Comparison of ENCODE assay signal across 18 cellular contexts in the genomic region with DNA sequence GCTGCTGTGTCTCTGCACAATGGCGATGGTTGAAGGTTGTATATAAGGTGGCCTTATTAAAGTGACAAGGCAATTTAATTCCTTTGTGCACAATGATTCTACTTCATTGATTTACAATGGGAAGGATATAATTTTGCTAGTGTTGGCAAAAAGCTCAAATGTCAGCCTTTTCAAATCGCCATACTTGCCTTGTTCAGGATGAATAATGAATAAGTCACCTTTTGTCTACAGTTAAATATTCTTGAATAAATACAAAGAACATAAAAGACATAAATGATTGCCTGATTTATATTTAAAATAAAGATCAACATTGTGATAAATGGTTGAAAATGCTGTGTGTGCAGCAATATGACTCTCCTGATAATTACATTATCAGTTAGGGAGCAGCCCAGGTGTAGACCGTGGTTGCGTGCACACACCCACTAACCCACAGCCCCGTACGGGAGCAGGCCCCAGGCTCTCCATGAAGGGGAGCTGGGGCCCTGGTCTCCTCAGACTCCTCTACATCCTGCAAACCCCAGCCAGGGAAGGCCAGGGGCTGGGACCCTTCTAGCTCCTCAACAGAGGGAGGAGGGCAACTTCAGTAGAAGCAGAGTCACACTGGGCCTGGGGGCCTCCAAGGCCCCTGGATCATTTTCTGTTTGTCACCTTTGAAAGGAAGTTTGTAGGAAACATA.
DNase-seq lines count a peak whose midpoint lies in the region; ATAC-seq and TF ChIP-seq lines count a peak whose summit lies in the region.
"Had no signal": no experiment of that assay in that cellular context is flagged by ENCODE, and none has a peak within 500 bp of the region (broad histone marks: within the 10 kb centered on the region; RNA-seq: fewer than 3 reads in every experiment).

No MANE protein-coding gene starts in this region.

- DNase-seq in cardiac septum (ENCODE audit: low spot score) (peak; percentile 41), left ventricle myocardium superior (no peak), NCI-H1436 treated with DMSO at 0.1 percent for 48 hours (lab: John Stamatoyannopoulos, UW) (peak; percentile 82), type B pancreatic cell (ENCODE audit: extremely low spot score, unreplicated experiment) (peak; percentile 32), chondrocyte (ENCODE audit: low spot score) (no peak), GM10266 (ENCODE audit: extremely low spot score) (no peak)
- DNase-seq: activated CD4-positive, CD25-positive, alpha-beta regulatory T cell; colonic mucosa; foreskin melanocyte; IMR-90; left lung; NCI-H1048; SHP77; stimulated activated CD4-positive, alpha-beta T cell treated with anti-CD3 and anti-CD28 coated beads, Interleukin-4, amount 100 ng/mL, for 24 hours; stimulated activated CD8-positive, alpha-beta memory T cell treated with anti-CD3 and anti-CD28 coated beads, Interleukin-4, amount 100 ng/mL, for 48 hours; thyroid gland had no signal

- H3K36me3 Mint-ChIP-seq in activated T-helper 17 cell treated with anti-CD3 and anti-CD28 coated beads, Interleukin-2, amount 50 U/mL, for 72 hours (ENCODE audit: low read depth) = no peaks in the 10 kb centered on the region
- H3K36me3 Mint-ChIP-seq in type B pancreatic cell = no peaks in the 10 kb centered on the region
- H3K36me3 Mint-ChIP-seq in chondrocyte (ENCODE audit: low read depth) = no peaks in the 10 kb centered on the region

- ATAC-seq in left ventricle myocardium superior (no peak), GM18907 (IDR thresholded peaks at IDR 0.05; ENCODE audit: unreplicated experiment) (no peak)
- ATAC-seq in activated T-helper 17 cell treated with anti-CD3 and anti-CD28 coated beads, Interleukin-2, amount 50 U/mL, for 72 hours (replicated peaks) = no peak
- ATAC-seq: left lung had no signal

- TF ChIP-seq CTCF in type B pancreatic cell (conservative IDR thresholded peaks at IDR 0.05) = no peak
- TF ChIP-seq CTCF in chondrocyte (IDR thresholded peaks at IDR 0.05) = no peak
- TF ChIP-seq CTCF in GM10266 (IDR thresholded peaks at IDR 0.05; ENCODE audit: control insufficient read depth, insufficient read depth, low read depth, missing control alignments) = no peak

- H3K4me3 Mint-ChIP-seq in activated T-helper 17 cell treated with anti-CD3 and anti-CD28 coated beads, Interleukin-2, amount 50 U/mL, for 72 hours = peak overlapping the region; percentile 2
- H3K4me3 Mint-ChIP-seq in type B pancreatic cell (no peak overlapping the region), chondrocyte (ENCODE audit: unreplicated experiment) (no peak overlapping the region)

- H3K27me3 Mint-ChIP-seq in activated T-helper 17 cell treated with anti-CD3 and anti-CD28 coated beads, Interleukin-2, amount 50 U/mL, for 72 hours = peaks cover 21% of the 10 kb centered on the region
- no peaks in the 10 kb centered on the region for H3K27me3 Mint-ChIP-seq in type B pancreatic cell
- peaks cover 16% of the 10 kb centered on the region for H3K27me3 Mint-ChIP-seq in chondrocyte (ENCODE audit: low read depth)

- intact Hi-C loops in cardiac septum (cut with DNase I) = no loop called here
- intact Hi-C loops in left ventricle myocardium superior (cut with micrococcal nuclease) = no loop called here

- peaks cover 18% of the 10 kb centered on the region for H3K4me1 Mint-ChIP-seq in activated T-helper 17 cell treated with anti-CD3 and anti-CD28 coated beads, Interleukin-2, amount 50 U/mL, for 72 hours
- H3K4me1 Mint-ChIP-seq in type B pancreatic cell (ENCODE audit: unreplicated experiment) = peaks cover 5% of the 10 kb centered on the region
- H3K4me1 Mint-ChIP-seq in chondrocyte (ENCODE audit: low read depth) = no peaks in the 10 kb centered on the region

- no peak overlapping the region for H3K27ac Mint-ChIP-seq in activated T-helper 17 cell treated with anti-CD3 and anti-CD28 coated beads, Interleukin-2, amount 50 U/mL, for 72 hours
- H3K27ac Mint-ChIP-seq in type B pancreatic cell (no peak overlapping the region), chondrocyte (ENCODE audit: unreplicated experiment) (no peak overlapping the region)

- H3K9me3 Mint-ChIP-seq in activated T-helper 17 cell treated with anti-CD3 and anti-CD28 coated beads, Interleukin-2, amount 50 U/mL, for 72 hours = no peaks in the 10 kb centered on the region
- H3K9me3 Mint-ChIP-seq in type B pancreatic cell = no peaks in the 10 kb centered on the region
- peaks cover 2% of the 10 kb centered on the region for H3K9me3 Mint-ChIP-seq in chondrocyte (ENCODE audit: low read depth)

Comparison
In these comparisons a context has a peak if more than half of its experiments do, and no peak if none do; other contexts are left out.
1. DNase-seq: peak in cardiac septum (single experiment), NCI-H1436 treated with DMSO at 0.1 percent for 48 hours (single experiment) and type B pancreatic cell (single experiment); none in left ventricle myocardium superior (single experiment), chondrocyte (single experiment) and GM10266 (single experiment).